22 cellular contexts compared by ENCODE assay signal in genomic region chr16:30478766-30479478, GRCh38. TPM values are rescaled to one million over a fixed set of nuclear protein-coding genes. Genes with fewer than 3 reads are reported as not detected.
DNase-seq lines count a peak whose midpoint lies in the region; ATAC-seq lines count a peak whose summit lies in the region.
"Had no signal": no experiment of that assay in that cellular context is flagged by ENCODE, and none has a peak within 500 bp of the region (broad histone marks: within the 10 kb centered on the region; RNA-seq: fewer than 3 reads in every experiment).

No MANE protein-coding gene starts in this region.

- no peaks in the 10 kb centered on the region for H3K27me3 Mint-ChIP-seq in activated CD8-positive, alpha-beta memory T cell treated with anti-CD3 and anti-CD28 coated beads, Interleukin-2, amount 10 ng/mL, durations not matched to agents 7 days and 5 days
- no peaks in the 10 kb centered on the region for H3K27me3 Mint-ChIP-seq in activated T-helper 1 cell treated with anti-CD3 and anti-CD28 coated beads, Interleukin-12 subunit alpha, Interleukin-12 subunit beta, Interleukin-2, Interleukin-4 antibody, amounts not matched to agents 30 ng/mL and 10 ng/mL and 1 ng/mL, durations not matched to agents 14 hours and 24 hours and 36 hours (ENCODE audit: insufficient read depth)

- H3K4me1 Mint-ChIP-seq in activated CD8-positive, alpha-beta memory T cell treated with anti-CD3 and anti-CD28 coated beads, Interleukin-2, amount 10 ng/mL, durations not matched to agents 7 days and 5 days = peaks cover 81% of the 10 kb centered on the region
- H3K4me1 Mint-ChIP-seq in activated T-helper 1 cell treated with anti-CD3 and anti-CD28 coated beads, Interleukin-12 subunit alpha, Interleukin-12 subunit beta, Interleukin-2, Interleukin-4 antibody, amounts not matched to agents 30 ng/mL and 10 ng/mL and 1 ng/mL, durations not matched to agents 14 hours and 24 hours and 36 hours (ENCODE audit: low read depth) = peaks cover 68% of the 10 kb centered on the region
- peaks cover 60% of the 10 kb centered on the region for H3K4me1 Mint-ChIP-seq in stimulated activated effector memory CD8-positive, alpha-beta T cell treated with anti-CD3 and anti-CD28 coated beads, Interleukin-12 subunit alpha, Interleukin-12 subunit beta, amount 100 ng/mL, for 72 hours
- H3K4me1 Mint-ChIP-seq: neural progenitor cell had no signal

- H3K9me3 Mint-ChIP-seq in activated CD8-positive, alpha-beta memory T cell treated with anti-CD3 and anti-CD28 coated beads, Interleukin-2, amount 10 ng/mL, durations not matched to agents 7 days and 5 days (ENCODE audit: low read depth) = no peaks in the 10 kb centered on the region
- H3K9me3 Mint-ChIP-seq in activated T-helper 1 cell treated with anti-CD3 and anti-CD28 coated beads, Interleukin-12 subunit alpha, Interleukin-12 subunit beta, Interleukin-2, Interleukin-4 antibody, amounts not matched to agents 30 ng/mL and 10 ng/mL and 1 ng/mL, durations not matched to agents 14 hours and 24 hours and 36 hours = no peaks in the 10 kb centered on the region
- H3K9me3 Mint-ChIP-seq in stimulated activated effector memory CD8-positive, alpha-beta T cell treated with anti-CD3 and anti-CD28 coated beads, Interleukin-12 subunit alpha, Interleukin-12 subunit beta, amount 100 ng/mL, for 72 hours = no peaks in the 10 kb centered on the region
- H3K9me3 Mint-ChIP-seq: neural progenitor cell had no signal

- no peak overlapping the region for H3K4me3 ChIP-seq in H7 (ENCODE audit: insufficient read depth, low read depth, low read length)
- H3K4me3 ChIP-seq: dorsolateral prefrontal cortex, gastrocnemius medialis, neural progenitor cell, spleen, thoracic aorta had no signal

- no peak for DNase-seq in activated CD8-positive, alpha-beta memory T cell treated with anti-CD3 and anti-CD28 coated beads, Interleukin-2, amount 10 ng/mL, durations not matched to agents 7 days and 5 days
- no peak for DNase-seq in activated CD8-positive, alpha-beta memory T cell treated with anti-CD3 and anti-CD28 coated beads for 24 hours
- DNase-seq in H7 (peak; percentile 14), NCI-H345 (lab: John Stamatoyannopoulos, UW) (no peak), ecto neural progenitor cell (ENCODE audit: low spot score) (no peak)
- no peak for DNase-seq in activated T-helper 1 cell treated with anti-CD3 and anti-CD28 coated beads, Interleukin-12 subunit alpha, Interleukin-12 subunit beta, Interleukin-2, Interleukin-4 antibody, amounts not matched to agents 30 ng/mL and 10 ng/mL and 1 ng/mL, durations not matched to agents 14 hours and 24 hours and 36 hours (ENCODE audit: low spot score)
- no peak for DNase-seq in stimulated activated effector memory CD8-positive, alpha-beta T cell treated with anti-CD3 and anti-CD28 coated beads, Interleukin-12 subunit alpha, Interleukin-12 subunit beta, amount 100 ng/mL, for 72 hours (ENCODE audit: low spot score in 2 of 2)
- DNase-seq: dorsolateral prefrontal cortex, erythroblast, gastrocnemius medialis, left colon, NCI-H2081, NCI-H524 treated with DMSO at 0.1 percent for 48 hours, Right ventricle myocardium superior, spleen, T-helper 9 cell had no signal

- intact Hi-C loops in activated T-helper 1 cell treated with anti-CD3 and anti-CD28 coated beads, Interleukin-12 subunit alpha, Interleukin-12 subunit beta, Interleukin-2, Interleukin-4 antibody, amounts not matched to agents 30 ng/mL and 10 ng/mL and 1 ng/mL, durations not matched to agents 14 hours and 24 hours and 36 hours (cut with micrococcal nuclease) = loop anchor here (5.0 kb wide), 1 partner anchor 33 kb away; no protein-coding TSS in a partner anchor

- H3K36me3 Mint-ChIP-seq in activated CD8-positive, alpha-beta memory T cell treated with anti-CD3 and anti-CD28 coated beads, Interleukin-2, amount 10 ng/mL, durations not matched to agents 7 days and 5 days = peaks cover 88% of the 10 kb centered on the region
- H3K36me3 Mint-ChIP-seq in activated T-helper 1 cell treated with anti-CD3 and anti-CD28 coated beads, Interleukin-12 subunit alpha, Interleukin-12 subunit beta, Interleukin-2, Interleukin-4 antibody, amounts not matched to agents 30 ng/mL and 10 ng/mL and 1 ng/mL, durations not matched to agents 14 hours and 24 hours and 36 hours (ENCODE audit: low read depth) = peaks cover 65% of the 10 kb centered on the region
- H3K36me3 Mint-ChIP-seq in stimulated activated effector memory CD8-positive, alpha-beta T cell treated with anti-CD3 and anti-CD28 coated beads, Interleukin-12 subunit alpha, Interleukin-12 subunit beta, amount 100 ng/mL, for 72 hours = peaks cover 100% of the 10 kb centered on the region
- H3K36me3 Mint-ChIP-seq: neural progenitor cell had no signal

- peak overlapping the region; percentile 68 for H3K27ac Mint-ChIP-seq in activated CD8-positive, alpha-beta memory T cell treated with anti-CD3 and anti-CD28 coated beads, Interleukin-2, amount 10 ng/mL, durations not matched to agents 7 days and 5 days
- H3K27ac Mint-ChIP-seq in activated T-helper 1 cell treated with anti-CD3 and anti-CD28 coated beads, Interleukin-12 subunit alpha, Interleukin-12 subunit beta, Interleukin-2, Interleukin-4 antibody, amounts not matched to agents 30 ng/mL and 10 ng/mL and 1 ng/mL, durations not matched to agents 14 hours and 24 hours and 36 hours = peak overlapping the region; percentile 71
- peak overlapping the region; percentile 87 for H3K27ac Mint-ChIP-seq in stimulated activated effector memory CD8-positive, alpha-beta T cell treated with anti-CD3 and anti-CD28 coated beads, Interleukin-12 subunit alpha, Interleukin-12 subunit beta, amount 100 ng/mL, for 72 hours
- H3K27ac Mint-ChIP-seq: neural progenitor cell had no signal

- no peaks in the 10 kb centered on the region for H3K36me3 ChIP-seq in H7 (replicated peaks; ENCODE audit: control insufficient read depth, insufficient read depth, low read length)
- H3K36me3 ChIP-seq: gastrocnemius medialis, neural progenitor cell, thoracic aorta had no signal

- H3K4me3 Mint-ChIP-seq in activated CD8-positive, alpha-beta memory T cell treated with anti-CD3 and anti-CD28 coated beads, Interleukin-2, amount 10 ng/mL, durations not matched to agents 7 days and 5 days = no peak overlapping the region
- H3K4me3 Mint-ChIP-seq in activated T-helper 1 cell treated with anti-CD3 and anti-CD28 coated beads, Interleukin-12 subunit alpha, Interleukin-12 subunit beta, Interleukin-2, Interleukin-4 antibody, amounts not matched to agents 30 ng/mL and 10 ng/mL and 1 ng/mL, durations not matched to agents 14 hours and 24 hours and 36 hours = no peak overlapping the region
- H3K4me3 Mint-ChIP-seq in stimulated activated effector memory CD8-positive, alpha-beta T cell treated with anti-CD3 and anti-CD28 coated beads, Interleukin-12 subunit alpha, Interleukin-12 subunit beta, amount 100 ng/mL, for 72 hours = peak overlapping the region; percentile 97
- H3K4me3 Mint-ChIP-seq: neural progenitor cell had no signal

- ATAC-seq in activated CD8-positive, alpha-beta memory T cell treated with anti-CD3 and anti-CD28 coated beads, Interleukin-2, amount 10 ng/mL, durations not matched to agents 7 days and 5 days = no peak
- ATAC-seq in stimulated activated effector memory CD8-positive, alpha-beta T cell treated with anti-CD3 and anti-CD28 coated beads, Interleukin-12 subunit alpha, Interleukin-12 subunit beta, amount 100 ng/mL, for 72 hours = no peak
- no peak for ATAC-seq in GM19397 (IDR thresholded peaks at IDR 0.05; ENCODE audit: unreplicated experiment)
- ATAC-seq: activated CD4-positive, CD25-positive, alpha-beta regulatory T cell treated with anti-CD3 and anti-CD28 coated beads, Interleukin-2, amount 50 U/mL, for 24 hours; gastrocnemius medialis; left colon had no signal

- CTCF ChIA-PET in activated CD8-positive, alpha-beta memory T cell treated with anti-CD3 and anti-CD28 coated beads, Interleukin-2, amount 10 ng/mL, durations not matched to agents 7 days and 5 days (lab: Charles Lee) = interaction anchor here (0.8 to 2.6 kb wide), 4 partner anchors 13 to 49 kb away, joined by 3 to 13 read pairs (median 9); partner anchors contain the start of gene DCTPP1

- H3K27me3 ChIP-seq in H7 (ENCODE audit: control insufficient read depth, insufficient read depth, low read length) = no peaks in the 10 kb centered on the region
- H3K27me3 ChIP-seq: neural progenitor cell had no signal

RNA-seq across cellular contexts. Expression of gene ITGAL, which starts 6.4 kb away (rescaled TPM):
- total RNA-seq in activated CD8-positive, alpha-beta memory T cell treated with anti-CD3 and anti-CD28 coated beads, Interleukin-2, amount 10 ng/mL, durations not matched to agents 7 days and 5 days = 100 to 1,000 TPM; 566 to 685 TPM
- total RNA-seq in H7 (2014; rRNA removed; shearing (Covaris generic)) = 0.03 and 0.11 TPM in 2 replicates
- 259 and 287 TPM in 2 replicates for total RNA-seq in activated T-helper 1 cell treated with anti-CD3 and anti-CD28 coated beads, Interleukin-12 subunit alpha, Interleukin-12 subunit beta, Interleukin-2, Interleukin-4 antibody, amounts not matched to agents 30 ng/mL and 10 ng/mL and 1 ng/mL, durations not matched to agents 14 hours and 24 hours and 36 hours
- total RNA-seq: Daoy, H4 had no signal

RNA-seq across cellular contexts. Expression of gene SEPHS2, which starts 33.2 kb away (rescaled TPM):
- total RNA-seq in activated CD8-positive, alpha-beta memory T cell treated with anti-CD3 and anti-CD28 coated beads, Interleukin-2, amount 10 ng/mL, durations not matched to agents 7 days and 5 days = 10 to 100 TPM; 63.3 to 92.9 TPM
- 8.2 and 9.8 TPM in 2 replicates for total RNA-seq in H7 (2014; rRNA removed; shearing (Covaris generic))
- 83.4 and 87.2 TPM in 2 replicates for total RNA-seq in activated T-helper 1 cell treated with anti-CD3 and anti-CD28 coated beads, Interleukin-12 subunit alpha, Interleukin-12 subunit beta, Interleukin-2, Interleukin-4 antibody, amounts not matched to agents 30 ng/mL and 10 ng/mL and 1 ng/mL, durations not matched to agents 14 hours and 24 hours and 36 hours

RNA-seq across cellular contexts. Expression of gene ZNF768, which starts 47.4 kb away (rescaled TPM):
- total RNA-seq in activated CD8-positive, alpha-beta memory T cell treated with anti-CD3 and anti-CD28 coated beads, Interleukin-2, amount 10 ng/mL, durations not matched to agents 7 days and 5 days = 10 to 100 TPM in 1 of 2 experiments, 1 to 10 TPM in 1; 6.2 to 10.3 TPM
- total RNA-seq in H7 (2014; rRNA removed; shearing (Covaris generic)) = 55.2 and 55.3 TPM in 2 replicates
- 13.7 and 14.6 TPM in 2 replicates for total RNA-seq in activated T-helper 1 cell treated with anti-CD3 and anti-CD28 coated beads, Interleukin-12 subunit alpha, Interleukin-12 subunit beta, Interleukin-2, Interleukin-4 antibody, amounts not matched to agents 30 ng/mL and 10 ng/mL and 1 ng/mL, durations not matched to agents 14 hours and 24 hours and 36 hours

RNA-seq across cellular contexts. Expression of gene DCTPP1, which starts 49.1 kb away (rescaled TPM):
- 100 to 1,000 TPM in 1 of 2 experiments, 10 to 100 TPM in 1; 72.0 to 108 TPM for total RNA-seq in activated CD8-positive, alpha-beta memory T cell treated with anti-CD3 and anti-CD28 coated beads, Interleukin-2, amount 10 ng/mL, durations not matched to agents 7 days and 5 days
- total RNA-seq in H7 (2014; rRNA removed; shearing (Covaris generic)) = 56.4 and 74.2 TPM in 2 replicates
- total RNA-seq in activated T-helper 1 cell treated with anti-CD3 and anti-CD28 coated beads, Interleukin-12 subunit alpha, Interleukin-12 subunit beta, Interleukin-2, Interleukin-4 antibody, amounts not matched to agents 30 ng/mL and 10 ng/mL and 1 ng/mL, durations not matched to agents 14 hours and 24 hours and 36 hours = 173 and 178 TPM in 2 replicates

RNA-seq across cellular contexts. Expression of gene ZNF747, which starts 55.7 kb away (rescaled TPM):
- total RNA-seq in activated CD8-positive, alpha-beta memory T cell treated with anti-CD3 and anti-CD28 coated beads, Interleukin-2, amount 10 ng/mL, durations not matched to agents 7 days and 5 days = 10 to 100 TPM; 11.3 to 13.2 TPM
- total RNA-seq in H7 (2014; rRNA removed; shearing (Covaris generic)) = 14.5 and 16.2 TPM in 2 replicates
- total RNA-seq in activated T-helper 1 cell treated with anti-CD3 and anti-CD28 coated beads, Interleukin-12 subunit alpha, Interleukin-12 subunit beta, Interleukin-2, Interleukin-4 antibody, amounts not matched to agents 30 ng/mL and 10 ng/mL and 1 ng/mL, durations not matched to agents 14 hours and 24 hours and 36 hours = 13.8 and 15.8 TPM in 2 replicates

Comparison
In these comparisons a context has a peak if more than half of its experiments do, and no peak if none do; other contexts are left out.
1. RNA of gene ITGAL, which starts 6.4 kb away (total RNA-seq): 566 to 685 TPM in activated CD8-positive, alpha-beta memory T cell treated with anti-CD3 and anti-CD28 coated beads, Interleukin-2, amount 10 ng/mL, durations not matched to agents 7 days and 5 days and 259 to 287 TPM in activated T-helper 1 cell treated with anti-CD3 and anti-CD28 coated beads, Interleukin-12 subunit alpha, Interleukin-12 subunit beta, Interleukin-2, Interleukin-4 antibody, amounts not matched to agents 30 ng/mL and 10 ng/mL and 1 ng/mL, durations not matched to agents 14 hours and 24 hours and 36 hours; 0.03 to 0.11 TPM in H7; every median in the first group is over 100 times any median in the second.
2. Peak in every context shown above with its lines, with median percentiles within 50 percentile points of each other: H3K27ac Mint-ChIP-seq.